1 cellular context compared by ENCODE assay signal in genomic region chr4:78336093-78336943, GRCh38.
TF ChIP-seq lines count a peak whose summit lies in the region.

No MANE protein-coding gene starts in this region.

TF ChIP-seq in GM23338, 12 proteins besides CTCF, POLR2A, EP300 and RAD21:
- TF ChIP-seq, protein P1, sequence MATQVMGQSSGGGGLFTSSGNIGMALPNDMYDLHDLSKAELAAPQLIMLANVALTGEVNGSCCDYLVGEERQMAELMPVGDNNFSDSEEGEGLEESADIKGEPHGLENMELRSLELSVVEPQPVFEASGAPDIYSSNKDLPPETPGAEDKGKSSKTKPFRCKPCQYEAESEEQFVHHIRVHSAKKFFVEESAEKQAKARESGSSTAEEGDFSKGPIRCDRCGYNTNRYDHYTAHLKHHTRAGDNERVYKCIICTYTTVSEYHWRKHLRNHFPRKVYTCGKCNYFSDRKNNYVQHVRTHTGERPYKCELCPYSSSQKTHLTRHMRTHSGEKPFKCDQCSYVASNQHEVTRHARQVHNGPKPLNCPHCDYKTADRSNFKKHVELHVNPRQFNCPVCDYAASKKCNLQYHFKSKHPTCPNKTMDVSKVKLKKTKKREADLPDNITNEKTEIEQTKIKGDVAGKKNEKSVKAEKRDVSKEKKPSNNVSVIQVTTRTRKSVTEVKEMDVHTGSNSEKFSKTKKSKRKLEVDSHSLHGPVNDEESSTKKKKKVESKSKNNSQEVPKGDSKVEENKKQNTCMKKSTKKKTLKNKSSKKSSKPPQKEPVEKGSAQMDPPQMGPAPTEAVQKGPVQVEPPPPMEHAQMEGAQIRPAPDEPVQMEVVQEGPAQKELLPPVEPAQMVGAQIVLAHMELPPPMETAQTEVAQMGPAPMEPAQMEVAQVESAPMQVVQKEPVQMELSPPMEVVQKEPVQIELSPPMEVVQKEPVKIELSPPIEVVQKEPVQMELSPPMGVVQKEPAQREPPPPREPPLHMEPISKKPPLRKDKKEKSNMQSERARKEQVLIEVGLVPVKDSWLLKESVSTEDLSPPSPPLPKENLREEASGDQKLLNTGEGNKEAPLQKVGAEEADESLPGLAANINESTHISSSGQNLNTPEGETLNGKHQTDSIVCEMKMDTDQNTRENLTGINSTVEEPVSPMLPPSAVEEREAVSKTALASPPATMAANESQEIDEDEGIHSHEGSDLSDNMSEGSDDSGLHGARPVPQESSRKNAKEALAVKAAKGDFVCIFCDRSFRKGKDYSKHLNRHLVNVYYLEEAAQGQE (IDR thresholded peaks at IDR 0.05; ENCODE audit: unreplicated experiment): no peak
- TF ChIP-seq, protein P2, sequence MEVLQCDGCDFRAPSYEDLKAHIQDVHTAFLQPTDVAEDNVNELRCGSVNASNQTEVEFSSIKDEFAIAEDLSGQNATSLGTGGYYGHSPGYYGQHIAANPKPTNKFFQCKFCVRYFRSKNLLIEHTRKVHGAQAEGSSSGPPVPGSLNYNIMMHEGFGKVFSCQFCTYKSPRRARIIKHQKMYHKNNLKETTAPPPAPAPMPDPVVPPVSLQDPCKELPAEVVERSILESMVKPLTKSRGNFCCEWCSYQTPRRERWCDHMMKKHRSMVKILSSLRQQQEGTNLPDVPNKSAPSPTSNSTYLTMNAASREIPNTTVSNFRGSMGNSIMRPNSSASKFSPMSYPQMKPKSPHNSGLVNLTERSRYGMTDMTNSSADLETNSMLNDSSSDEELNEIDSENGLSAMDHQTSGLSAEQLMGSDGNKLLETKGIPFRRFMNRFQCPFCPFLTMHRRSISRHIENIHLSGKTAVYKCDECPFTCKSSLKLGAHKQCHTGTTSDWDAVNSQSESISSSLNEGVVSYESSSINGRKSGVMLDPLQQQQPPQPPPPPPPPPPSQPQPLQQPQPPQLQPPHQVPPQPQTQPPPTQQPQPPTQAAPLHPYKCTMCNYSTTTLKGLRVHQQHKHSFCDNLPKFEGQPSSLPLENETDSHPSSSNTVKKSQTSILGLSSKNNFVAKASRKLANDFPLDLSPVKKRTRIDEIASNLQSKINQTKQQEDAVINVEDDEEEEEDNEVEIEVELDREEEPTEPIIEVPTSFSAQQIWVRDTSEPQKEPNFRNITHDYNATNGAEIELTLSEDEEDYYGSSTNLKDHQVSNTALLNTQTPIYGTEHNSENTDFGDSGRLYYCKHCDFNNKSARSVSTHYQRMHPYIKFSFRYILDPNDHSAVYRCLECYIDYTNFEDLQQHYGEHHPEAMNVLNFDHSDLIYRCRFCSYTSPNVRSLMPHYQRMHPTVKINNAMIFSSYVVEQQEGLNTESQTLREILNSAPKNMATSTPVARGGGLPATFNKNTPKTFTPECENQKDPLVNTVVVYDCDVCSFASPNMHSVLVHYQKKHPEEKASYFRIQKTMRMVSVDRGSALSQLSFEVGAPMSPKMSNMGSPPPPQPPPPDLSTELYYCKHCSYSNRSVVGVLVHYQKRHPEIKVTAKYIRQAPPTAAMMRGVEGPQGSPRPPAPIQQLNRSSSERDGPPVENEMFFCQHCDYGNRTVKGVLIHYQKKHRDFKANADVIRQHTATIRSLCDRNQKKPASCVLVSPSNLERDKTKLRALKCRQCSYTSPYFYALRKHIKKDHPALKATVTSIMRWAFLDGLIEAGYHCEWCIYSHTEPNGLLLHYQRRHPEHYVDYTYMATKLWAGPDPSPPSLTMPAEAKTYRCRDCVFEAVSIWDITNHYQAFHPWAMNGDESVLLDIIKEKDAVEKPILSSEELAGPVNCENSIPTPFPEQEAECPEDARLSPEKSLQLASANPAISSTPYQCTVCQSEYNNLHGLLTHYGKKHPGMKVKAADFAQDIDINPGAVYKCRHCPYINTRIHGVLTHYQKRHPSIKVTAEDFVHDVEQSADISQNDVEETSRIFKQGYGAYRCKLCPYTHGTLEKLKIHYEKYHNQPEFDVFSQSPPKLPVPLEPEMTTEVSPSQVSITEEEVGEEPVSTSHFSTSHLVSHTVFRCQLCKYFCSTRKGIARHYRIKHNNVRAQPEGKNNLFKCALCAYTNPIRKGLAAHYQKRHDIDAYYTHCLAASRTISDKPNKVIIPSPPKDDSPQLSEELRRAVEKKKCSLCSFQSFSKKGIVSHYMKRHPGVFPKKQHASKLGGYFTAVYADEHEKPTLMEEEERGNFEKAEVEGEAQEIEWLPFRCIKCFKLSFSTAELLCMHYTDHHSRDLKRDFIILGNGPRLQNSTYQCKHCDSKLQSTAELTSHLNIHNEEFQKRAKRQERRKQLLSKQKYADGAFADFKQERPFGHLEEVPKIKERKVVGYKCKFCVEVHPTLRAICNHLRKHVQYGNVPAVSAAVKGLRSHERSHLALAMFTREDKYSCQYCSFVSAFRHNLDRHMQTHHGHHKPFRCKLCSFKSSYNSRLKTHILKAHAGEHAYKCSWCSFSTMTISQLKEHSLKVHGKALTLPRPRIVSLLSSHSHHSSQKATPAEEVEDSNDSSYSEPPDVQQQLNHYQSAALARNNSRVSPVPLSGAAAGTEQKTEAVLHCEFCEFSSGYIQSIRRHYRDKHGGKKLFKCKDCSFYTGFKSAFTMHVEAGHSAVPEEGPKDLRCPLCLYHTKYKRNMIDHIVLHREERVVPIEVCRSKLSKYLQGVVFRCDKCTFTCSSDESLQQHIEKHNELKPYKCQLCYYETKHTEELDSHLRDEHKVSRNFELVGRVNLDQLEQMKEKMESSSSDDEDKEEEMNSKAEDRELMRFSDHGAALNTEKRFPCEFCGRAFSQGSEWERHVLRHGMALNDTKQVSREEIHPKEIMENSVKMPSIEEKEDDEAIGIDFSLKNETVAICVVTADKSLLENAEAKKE (CRISPR knock-in tag; IDR thresholded peaks at IDR 0.05): peak; percentile 57; the same call in 1 of the 2 replicates
